8 cellular contexts compared by ENCODE assay signal in the genomic region with DNA sequence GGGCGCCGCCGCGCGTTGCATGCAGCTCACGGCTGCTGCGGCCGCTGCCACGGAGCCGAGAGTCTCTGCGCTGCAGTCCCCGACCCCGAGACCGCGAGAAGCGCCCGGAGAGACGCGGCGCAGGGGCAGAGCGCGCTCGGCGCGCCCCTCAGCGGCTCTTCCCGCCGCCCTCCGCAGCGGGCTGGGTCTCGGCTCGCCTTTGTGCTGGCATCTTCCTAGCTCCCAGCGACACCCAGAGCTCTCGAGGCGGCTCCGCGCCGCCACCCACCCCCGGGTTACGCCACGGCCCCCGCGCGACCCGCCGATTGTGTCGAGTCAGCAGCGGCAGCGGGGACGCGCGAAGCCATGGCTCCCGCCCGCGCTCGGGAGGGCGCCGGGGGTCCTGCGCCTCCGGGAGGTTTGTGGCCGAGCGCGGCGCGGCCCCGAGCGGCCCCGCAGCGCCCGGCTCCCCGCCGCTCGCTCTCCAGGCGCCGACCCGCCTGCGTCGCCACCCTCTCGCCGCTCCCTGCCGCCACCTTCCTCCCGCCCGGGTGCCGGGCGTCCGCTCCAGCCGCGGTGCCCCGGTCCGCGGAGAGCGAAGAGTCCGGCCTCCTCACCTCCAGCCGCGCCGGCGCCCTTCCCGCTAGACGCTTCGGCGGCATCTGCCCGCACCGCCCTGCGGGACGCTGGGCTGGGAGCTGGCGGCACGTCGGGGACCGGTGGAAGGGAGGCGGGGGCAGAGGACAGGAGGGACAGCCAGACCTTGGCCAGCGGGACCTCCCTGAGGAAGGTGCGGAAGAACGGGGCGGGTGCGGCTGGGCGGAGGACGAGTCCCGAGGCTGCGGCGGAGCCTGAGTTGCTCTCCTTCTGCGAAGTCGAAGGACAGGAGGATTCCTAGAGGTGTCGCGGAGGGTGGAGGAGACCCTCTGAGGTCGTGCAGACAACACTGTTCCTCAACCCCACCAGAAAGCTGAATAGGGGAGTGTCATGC. TPM values are rescaled to one million over a fixed set of nuclear protein-coding genes. Genes with fewer than 3 reads are reported as not detected.
DNase-seq lines count a peak whose midpoint lies in the region; TF ChIP-seq lines count a peak whose summit lies in the region.

TSS of gene HECW2 (minus strand) at position 643 of the 970 bp plus-strand sequence.

- peaks cover 71% of the 10 kb centered on the region for H3K27me3 Mint-ChIP-seq in activated CD4-positive, alpha-beta T cell treated with anti-CD3 and anti-CD28 coated beads, Interleukin-2, amount 10 ng/mL, durations not matched to agents 24 days and 14 days
- H3K27me3 Mint-ChIP-seq in HFFc6 (ENCODE audit: insufficient read depth), result no peaks in the 10 kb centered on the region; the same call in 1 of the 2 replicates

- H3K9me3 Mint-ChIP-seq in activated CD4-positive, alpha-beta T cell treated with anti-CD3 and anti-CD28 coated beads, Interleukin-2, amount 10 ng/mL, durations not matched to agents 24 days and 14 days, result no peaks in the 10 kb centered on the region
- no peaks in the 10 kb centered on the region for H3K9me3 Mint-ChIP-seq in HFFc6

- no peaks in the 10 kb centered on the region for H3K36me3 ChIP-seq in neuron (ENCODE audit: insufficient read depth, low read length)

- H2AFZ ChIP-seq in neuron (ENCODE audit: low read depth, low read length), result peak within 1 kb of the TSS; percentile 96

- H3K27me3 ChIP-seq in neuron (ENCODE audit: insufficient read depth, low read length), result no peaks in the 10 kb centered on the region

- peak within 1 kb of the TSS; percentile 81 for H3K4me3 Mint-ChIP-seq in activated CD4-positive, alpha-beta T cell treated with anti-CD3 and anti-CD28 coated beads, Interleukin-2, amount 10 ng/mL, durations not matched to agents 24 days and 14 days
- peak within 1 kb of the TSS; percentile 95 for H3K4me3 Mint-ChIP-seq in HFFc6

- DNase-seq in activated CD4-positive, alpha-beta T cell treated with anti-CD3 and anti-CD28 coated beads, Interleukin-2, amount 10 ng/mL, durations not matched to agents 24 days and 14 days, result peak; percentile 71
- no peak for DNase-seq in activated CD4-positive, alpha-beta T cell treated with anti-CD3 and anti-CD28 coated beads, Interleukin-2, amount 50 U/mL, for 1 hour
- DNase-seq in HFFc6 (peak; percentile 37), NCI-H146 (lab: John Stamatoyannopoulos, UW) (peak; percentile 77), glomerular endothelial cell (ENCODE audit: extremely low read depth, low read depth, low spot score) (no peak), GDM1 (lab: John Stamatoyannopoulos, UW) (no peak)
- DNase-seq in activated naive CD4-positive, alpha-beta T cell treated with anti-CD3 and anti-CD28 coated beads, Interleukin-2, amount 50 U/mL, for 16 hours, result peak; percentile 17

- no peaks in the 10 kb centered on the region for H3K36me3 Mint-ChIP-seq in activated CD4-positive, alpha-beta T cell treated with anti-CD3 and anti-CD28 coated beads, Interleukin-2, amount 10 ng/mL, durations not matched to agents 24 days and 14 days (ENCODE audit: low read depth)
- no peaks in the 10 kb centered on the region for H3K36me3 Mint-ChIP-seq in HFFc6 (ENCODE audit: low read depth)

- 0 out of 2 replicates have a peak, but pooled peaks have one; percentile 13 for TF ChIP-seq CTCF in HFFc6 (IDR thresholded peaks at IDR 0.05)

- no peak within 1 kb of the TSS for H3K27ac Mint-ChIP-seq in activated CD4-positive, alpha-beta T cell treated with anti-CD3 and anti-CD28 coated beads, Interleukin-2, amount 10 ng/mL, durations not matched to agents 24 days and 14 days
- peak within 1 kb of the TSS; percentile 85 for H3K27ac Mint-ChIP-seq in HFFc6

- no peaks in the 10 kb centered on the region for H3K9me3 ChIP-seq in neuron (ENCODE audit: low read length)

- intact Hi-C loops in activated CD4-positive, alpha-beta T cell treated with anti-CD3 and anti-CD28 coated beads, Interleukin-2, amount 10 ng/mL, durations not matched to agents 24 days and 14 days (cut with micrococcal nuclease), result no loop called here

- peaks cover 27% of the 10 kb centered on the region for H3K4me1 ChIP-seq in neuron (ENCODE audit: insufficient read depth, low read length)

- H3K4me1 Mint-ChIP-seq in activated CD4-positive, alpha-beta T cell treated with anti-CD3 and anti-CD28 coated beads, Interleukin-2, amount 10 ng/mL, durations not matched to agents 24 days and 14 days, result peaks cover 6% of the 10 kb centered on the region
- peaks cover 63% of the 10 kb centered on the region for H3K4me1 Mint-ChIP-seq in HFFc6 (ENCODE audit: low read depth)

- peak within 1 kb of the TSS; percentile 63 for H3K4me3 ChIP-seq in neuron (ENCODE audit: low read length)

RNA-seq across cellular contexts. Expression of gene HECW2, which starts in this region (rescaled TPM):
- 0.50 and 0.63 TPM in 2 replicates for total RNA-seq in activated CD4-positive, alpha-beta T cell treated with anti-CD3 and anti-CD28 coated beads, Interleukin-2, amount 10 ng/mL, durations not matched to agents 24 days and 14 days
- total RNA-seq in HFFc6 (2021; fragmentation: NEBNext Ultra II Directional; extraction: Animal tissue kit (Norgen Biotek cat#: 25700)), result 10 to 100 TPM in 5 of 6 experiments, 1 to 10 TPM in 1; 9.9 to 15.8 (median 12.3) TPM
- total RNA-seq in glomerular endothelial cell, result 71.9 and 95.6 TPM in 2 replicates

Comparison
In these comparisons a context has a peak if more than half of its experiments do, and no peak if none do; other contexts are left out.
1. Peak in DNase-seq in activated CD4-positive, alpha-beta T cell treated with anti-CD3 and anti-CD28 coated beads, Interleukin-2, amount 10 ng/mL, durations not matched to agents 24 days and 14 days; RNA of the gene not detected or under 1 TPM.
2. DNase-seq: peak in HFFc6 (single experiment), NCI-H146 (single experiment) and activated naive CD4-positive, alpha-beta T cell treated with anti-CD3 and anti-CD28 coated beads, Interleukin-2, amount 50 U/mL, for 16 hours (single experiment); none in activated CD4-positive, alpha-beta T cell treated with anti-CD3 and anti-CD28 coated beads, Interleukin-2, amount 50 U/mL, for 1 hour (single experiment), glomerular endothelial cell (single experiment) and GDM1 (single experiment).